16 cellular contexts compared by ENCODE assay signal in genomic region chr13:25885418-25885817, GRCh38.
DNase-seq lines count a peak whose midpoint lies in the region; ATAC-seq, FAIRE-seq and TF ChIP-seq lines count a peak whose summit lies in the region.
"Had no signal": no experiment of that assay in that cellular context is flagged by ENCODE, and none has a peak within 500 bp of the region (broad histone marks: within the 10 kb centered on the region; RNA-seq: fewer than 3 reads in every experiment).

No MANE protein-coding gene starts in this region.

- peaks cover 0 to 48% of the 10 kb centered on the region in 2 donors for H3K4me1 ChIP-seq in naive thymus-derived CD4-positive, alpha-beta T cell (ENCODE audit: control insufficient read depth in 2 of 2, insufficient read depth in 2 of 2, low read length in 2 of 2)
- H3K4me1 ChIP-seq in MM.1S (ENCODE audit: low read length): no peaks in the 10 kb centered on the region

- no peak for TF ChIP-seq CTCF in MM.1S (IDR thresholded peaks at IDR 0.05; ENCODE audit: low read length)

- no peaks in the 10 kb centered on the region for H3K79me2 ChIP-seq in MM.1S (ENCODE audit: low read length)

- DNase-seq in activated naive CD8-positive, alpha-beta T cell treated with anti-CD3 and anti-CD28 coated beads for 36 hours: no peak
- no peak for DNase-seq in T-helper 17 cell
- DNase-seq in naive thymus-derived CD4-positive, alpha-beta T cell: no peak
- no peak for DNase-seq in MM.1S
- no peak for DNase-seq in RCC 7860 (ENCODE audit: low spot score)
- DNase-seq in OCI-M2 (lab: John Stamatoyannopoulos, UW; ENCODE audit: unreplicated experiment): no peak
- DNase-seq in NCI-H187 (lab: John Stamatoyannopoulos, UW): no peak
- DNase-seq: 8988T, AML-193, Calu3, DMS79 had no signal

- H3K9ac ChIP-seq in MM.1S (ENCODE audit: low read length): no peak overlapping the region
- H3K9ac ChIP-seq: BLaER1 had no signal

- H3K4me1 Mint-ChIP-seq in activated naive CD8-positive, alpha-beta T cell (ENCODE audit: low read depth): peaks cover 64% of the 10 kb centered on the region
- peaks cover 54% of the 10 kb centered on the region for H3K4me1 Mint-ChIP-seq in activated naive CD8-positive, alpha-beta T cell treated with anti-CD3 and anti-CD28 coated beads for 36 hours
- peaks cover 9% of the 10 kb centered on the region for H3K4me1 Mint-ChIP-seq in T-helper 17 cell
- H3K4me1 Mint-ChIP-seq in naive thymus-derived CD4-positive, alpha-beta T cell: peaks cover 23 to 86% (median 69%) of the 10 kb centered on the region in 7 donors

- no peak for ATAC-seq in T-helper 17 cell
- ATAC-seq in naive thymus-derived CD4-positive, alpha-beta T cell: no peak
- ATAC-seq: GM12878, HCT116 had no signal

- no peaks in the 10 kb centered on the region for H3K9me3 Mint-ChIP-seq in activated naive CD8-positive, alpha-beta T cell (ENCODE audit: low read depth)
- H3K9me3 Mint-ChIP-seq in activated naive CD8-positive, alpha-beta T cell treated with anti-CD3 and anti-CD28 coated beads for 36 hours: peaks cover 2% of the 10 kb centered on the region
- peaks cover 0 to 2% (median 0%) of the 10 kb centered on the region in 11 donors for H3K9me3 Mint-ChIP-seq in naive thymus-derived CD4-positive, alpha-beta T cell

- no peak overlapping the region for H2AFZ ChIP-seq in MM.1S (ENCODE audit: low read length)

- H3K27me3 ChIP-seq in naive thymus-derived CD4-positive, alpha-beta T cell (ENCODE audit: control insufficient read depth in 2 of 2, insufficient read depth in 2 of 2, low read length in 2 of 2): no peaks in the 10 kb centered on the region
- no peaks in the 10 kb centered on the region for H3K27me3 ChIP-seq in MM.1S (replicated peaks; ENCODE audit: insufficient read depth, low read length)
- H3K27me3 ChIP-seq: BLaER1 had no signal

- H3K27ac Mint-ChIP-seq in activated naive CD8-positive, alpha-beta T cell: peak overlapping the region; percentile 46
- no peak overlapping the region for H3K27ac Mint-ChIP-seq in activated naive CD8-positive, alpha-beta T cell treated with anti-CD3 and anti-CD28 coated beads for 36 hours
- H3K27ac Mint-ChIP-seq in T-helper 17 cell: peak overlapping the region; percentile 60
- H3K27ac Mint-ChIP-seq in naive thymus-derived CD4-positive, alpha-beta T cell: peak overlapping the region in 5 of 9 donors; percentile 10 to 81 (median 71)

- H3K9me3 ChIP-seq in T-helper 17 cell (ENCODE audit: control insufficient read depth, low read length, poor library complexity, severe bottlenecking) (no peaks in the 10 kb centered on the region), MM.1S (replicated peaks; ENCODE audit: insufficient read depth, low read length) (no peaks in the 10 kb centered on the region)
- no peaks in the 10 kb centered on the region for H3K9me3 ChIP-seq in naive thymus-derived CD4-positive, alpha-beta T cell (ENCODE audit: control insufficient read depth in 2 of 3, low read length in 3 of 3)
- H3K9me3 ChIP-seq: BLaER1 had no signal

- H3K4me3 ChIP-seq in naive thymus-derived CD4-positive, alpha-beta T cell (ENCODE audit: low read length): no peak overlapping the region
- no peak overlapping the region for H3K4me3 ChIP-seq in MM.1S (ENCODE audit: low read length)
- H3K4me3 ChIP-seq: BLaER1, GM12878 had no signal

- H3K4me2 ChIP-seq in MM.1S (ENCODE audit: low read depth, low read length): no peak overlapping the region
- H3K4me2 ChIP-seq: BLaER1 had no signal

- CTCF ChIA-PET in naive thymus-derived CD4-positive, alpha-beta T cell (lab: Charles Lee): interaction anchor here (0.7 kb wide), 1 partner anchor 48 kb away, joined by 3 read pairs; no protein-coding TSS in a partner anchor

- no peak overlapping the region for H3K4me3 Mint-ChIP-seq in activated naive CD8-positive, alpha-beta T cell
- no peak overlapping the region for H3K4me3 Mint-ChIP-seq in activated naive CD8-positive, alpha-beta T cell treated with anti-CD3 and anti-CD28 coated beads for 36 hours
- no peak overlapping the region for H3K4me3 Mint-ChIP-seq in T-helper 17 cell
- H3K4me3 Mint-ChIP-seq in naive thymus-derived CD4-positive, alpha-beta T cell: no peak overlapping the region

- no peaks in the 10 kb centered on the region for H3K27me3 Mint-ChIP-seq in activated naive CD8-positive, alpha-beta T cell
- H3K27me3 Mint-ChIP-seq in activated naive CD8-positive, alpha-beta T cell treated with anti-CD3 and anti-CD28 coated beads for 36 hours: no peaks in the 10 kb centered on the region
- H3K27me3 Mint-ChIP-seq in T-helper 17 cell: no peaks in the 10 kb centered on the region
- H3K27me3 Mint-ChIP-seq in naive thymus-derived CD4-positive, alpha-beta T cell: no peaks in the 10 kb centered on the region

- no peaks in the 10 kb centered on the region for H4K20me1 ChIP-seq in MM.1S (ENCODE audit: insufficient read depth, low read length)
- H4K20me1 ChIP-seq: BLaER1 had no signal

- intact Hi-C loops in naive thymus-derived CD4-positive, alpha-beta T cell (cut with micrococcal nuclease): no loop called here

- no peaks in the 10 kb centered on the region for H3F3A ChIP-seq in MM.1S (ENCODE audit: insufficient read depth, low read length)

- H3K27ac ChIP-seq in naive thymus-derived CD4-positive, alpha-beta T cell (ENCODE audit: low read depth, low read length): no peak overlapping the region
- no peak overlapping the region for H3K27ac ChIP-seq in MM.1S (ENCODE audit: low read length)
- H3K27ac ChIP-seq: BLaER1 had no signal

- H3K9me2 ChIP-seq in MM.1S (replicated peaks; ENCODE audit: insufficient read depth, low read length): no peaks in the 10 kb centered on the region

- POLR2A ChIA-PET in naive thymus-derived CD4-positive, alpha-beta T cell (lab: Charles Lee): interaction anchor here (0.7 to 5.7 kb wide), 2 partner anchors 16 to 29 kb away, joined by 3 to 35 read pairs; no protein-coding TSS in a partner anchor

- no peaks in the 10 kb centered on the region for H3K36me3 ChIP-seq in naive thymus-derived CD4-positive, alpha-beta T cell (ENCODE audit: control insufficient read depth in 2 of 3, insufficient read depth in 3 of 3, low read length in 3 of 3)
- no peaks in the 10 kb centered on the region for H3K36me3 ChIP-seq in MM.1S (replicated peaks; ENCODE audit: insufficient read depth, low read length)
- H3K36me3 ChIP-seq: BLaER1 had no signal

- FAIRE-seq in RCC 7860 (lab: Jason Lieb, UNC): no peak
- FAIRE-seq: GM12878, GM18507 had no signal

- H3K36me3 Mint-ChIP-seq in activated naive CD8-positive, alpha-beta T cell: no peaks in the 10 kb centered on the region
- H3K36me3 Mint-ChIP-seq in activated naive CD8-positive, alpha-beta T cell treated with anti-CD3 and anti-CD28 coated beads for 36 hours: peaks cover 3% of the 10 kb centered on the region
- H3K36me3 Mint-ChIP-seq in T-helper 17 cell (ENCODE audit: low read depth): no peaks in the 10 kb centered on the region
- H3K36me3 Mint-ChIP-seq in naive thymus-derived CD4-positive, alpha-beta T cell: peaks cover 0 to 4% (median 0%) of the 10 kb centered on the region in 5 donors
